ENCODE assay signal across 8 cellular contexts in the genomic region with DNA sequence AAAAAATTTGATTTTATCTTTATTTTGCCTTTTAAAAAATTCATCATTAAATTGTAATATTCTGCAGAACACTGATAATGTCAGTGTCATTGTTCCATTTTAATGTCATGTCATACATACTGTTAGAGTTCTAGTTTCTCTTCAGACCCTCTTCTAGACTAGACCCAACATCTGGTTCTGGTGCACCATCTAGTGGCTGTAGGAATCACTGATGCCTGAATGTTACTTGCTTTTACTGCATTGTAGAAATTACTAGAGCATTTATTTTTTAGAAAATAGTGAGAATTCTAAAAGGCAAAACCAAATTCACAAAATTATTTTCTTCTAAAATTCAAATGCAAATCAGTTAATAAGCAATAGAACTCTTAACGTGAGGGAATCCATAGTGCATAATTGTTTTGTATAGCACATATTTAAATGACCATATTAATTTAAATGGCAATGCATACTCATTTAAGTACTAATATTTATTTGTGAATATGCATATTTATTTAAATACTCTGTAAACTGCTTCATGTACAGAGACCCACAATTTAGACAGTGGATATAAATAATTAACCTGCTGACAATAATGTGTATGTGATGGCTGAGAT.
DNase-seq lines count a peak whose midpoint lies in the region; ATAC-seq and TF ChIP-seq lines count a peak whose summit lies in the region.

No MANE protein-coding gene starts in this region.

- peak; percentile 83 for ATAC-seq in GM21619 (IDR thresholded peaks at IDR 0.05; ENCODE audit: unreplicated experiment)

- TF ChIP-seq CTCF in glutamatergic neuron (IDR thresholded peaks at IDR 0.05; ENCODE audit: partially characterized antibody, unreplicated experiment), result peak; percentile 71

- no peaks in the 10 kb centered on the region for H3K27me3 Mint-ChIP-seq in activated naive CD4-positive, alpha-beta T cell treated with anti-CD3 and anti-CD28 coated beads, Interleukin-2, amount 10 ng/mL, durations not matched to agents 7 days and 5 days
- no peaks in the 10 kb centered on the region for H3K27me3 Mint-ChIP-seq in glutamatergic neuron (ENCODE audit: unreplicated experiment)

- DNase-seq in DMS79 treated with DMSO at 0.1 percent for 48 hours (lab: John Stamatoyannopoulos, UW), result peak; percentile 61
- DNase-seq in DMS79 (lab: John Stamatoyannopoulos, UW), result no peak
- peak; percentile 34 for DNase-seq in HuH-7 (ENCODE audit: low spot score)
- peak; percentile 84 for DNase-seq in OCI-M1 (lab: John Stamatoyannopoulos, UW)
- DNase-seq in activated naive CD4-positive, alpha-beta T cell treated with anti-CD3 and anti-CD28 coated beads, Interleukin-2, amount 10 ng/mL, durations not matched to agents 7 days and 5 days, result peak; percentile 80
- peak; percentile 45 for DNase-seq in glutamatergic neuron
- DNase-seq in putamen (ENCODE audit: low spot score), result peak; percentile 58

- H3K27ac Mint-ChIP-seq in activated naive CD4-positive, alpha-beta T cell treated with anti-CD3 and anti-CD28 coated beads, Interleukin-2, amount 10 ng/mL, durations not matched to agents 7 days and 5 days, result no peak overlapping the region
- H3K27ac Mint-ChIP-seq in glutamatergic neuron (ENCODE audit: unreplicated experiment), result no peak overlapping the region

- CTCF ChIA-PET in activated naive CD4-positive, alpha-beta T cell treated with anti-CD3 and anti-CD28 coated beads, Interleukin-2, amount 10 ng/mL, durations not matched to agents 7 days and 5 days (lab: Charles Lee), result no interaction called here

- H3K9me3 Mint-ChIP-seq in activated naive CD4-positive, alpha-beta T cell treated with anti-CD3 and anti-CD28 coated beads, Interleukin-2, amount 10 ng/mL, durations not matched to agents 7 days and 5 days, result no peaks in the 10 kb centered on the region
- H3K9me3 Mint-ChIP-seq in glutamatergic neuron (ENCODE audit: unreplicated experiment), result no peaks in the 10 kb centered on the region

- no peak overlapping the region for H3K4me3 Mint-ChIP-seq in activated naive CD4-positive, alpha-beta T cell treated with anti-CD3 and anti-CD28 coated beads, Interleukin-2, amount 10 ng/mL, durations not matched to agents 7 days and 5 days
- no peak overlapping the region for H3K4me3 Mint-ChIP-seq in glutamatergic neuron (ENCODE audit: unreplicated experiment)

- H3K4me1 Mint-ChIP-seq in activated naive CD4-positive, alpha-beta T cell treated with anti-CD3 and anti-CD28 coated beads, Interleukin-2, amount 10 ng/mL, durations not matched to agents 7 days and 5 days, result peaks cover 21% of the 10 kb centered on the region
- no peaks in the 10 kb centered on the region for H3K4me1 Mint-ChIP-seq in glutamatergic neuron (ENCODE audit: low read depth, unreplicated experiment)

- peaks cover 46% of the 10 kb centered on the region for H3K36me3 Mint-ChIP-seq in activated naive CD4-positive, alpha-beta T cell treated with anti-CD3 and anti-CD28 coated beads, Interleukin-2, amount 10 ng/mL, durations not matched to agents 7 days and 5 days
- H3K36me3 Mint-ChIP-seq in glutamatergic neuron (ENCODE audit: unreplicated experiment), result peaks cover 6% of the 10 kb centered on the region
